In genomic region chr5:32325067-32325466, GRCh38 we compare ENCODE assay signal across 1 cellular context.
TF ChIP-seq lines count a peak whose summit lies in the region.

No MANE protein-coding gene starts in this region.

TF ChIP-seq in GM23338, 12 proteins besides CTCF, POLR2A, EP300 and RAD21 (continued from another document):
- no peak for TF ChIP-seq REST (IDR thresholded peaks at IDR 0.05; ENCODE audit: unreplicated experiment)
- TF ChIP-seq EZH2 (IDR thresholded peaks at IDR 0.05; ENCODE audit: low read depth, unreplicated experiment), result no peak
